Comparison of ENCODE assay signal across 8 cellular contexts in the genomic region with DNA sequence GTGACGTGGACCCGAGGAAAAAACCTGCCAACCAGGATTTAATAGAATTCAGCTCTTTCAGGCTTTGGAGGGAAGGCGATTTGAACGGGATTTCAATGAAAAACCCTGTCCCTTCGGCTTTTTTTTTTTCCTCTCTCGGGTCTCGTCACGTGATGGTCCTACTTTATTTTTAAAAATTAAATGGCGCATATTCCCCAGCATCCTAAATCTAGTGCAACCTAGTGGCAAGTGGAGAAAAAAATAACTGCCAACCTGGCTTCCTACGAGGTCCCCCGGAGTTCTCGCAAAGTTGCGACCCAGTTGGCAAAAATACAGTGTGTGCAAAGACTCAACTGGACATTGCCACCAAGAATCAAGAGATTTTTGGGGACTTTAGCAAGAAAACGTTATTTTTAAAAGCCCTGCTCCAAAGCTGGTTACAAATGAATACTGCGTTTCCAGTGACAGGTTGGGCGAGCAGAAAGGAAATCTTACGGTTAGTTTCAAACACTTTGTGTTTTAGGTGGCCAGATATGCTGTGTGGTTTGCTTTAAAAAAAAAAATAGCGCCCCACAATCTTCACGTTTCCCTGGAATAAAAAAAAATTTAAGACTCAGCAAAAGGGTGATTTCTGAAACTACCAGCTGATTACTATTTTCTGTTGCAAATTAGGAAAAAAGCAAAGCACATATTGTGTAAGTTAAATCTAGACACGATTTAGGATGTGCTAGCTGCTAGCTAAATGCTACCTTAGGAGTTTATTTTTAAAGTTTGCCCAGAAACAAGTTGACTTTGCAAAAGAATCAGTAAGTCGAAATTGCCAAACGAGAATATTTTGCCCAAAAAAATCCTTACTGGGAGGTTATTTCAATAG. TPM values are rescaled to one million over a fixed set of nuclear protein-coding genes. Genes with fewer than 3 reads are reported as not detected.
DNase-seq lines count a peak whose midpoint lies in the region; ATAC-seq, FAIRE-seq and TF ChIP-seq lines count a peak whose summit lies in the region.

No MANE protein-coding gene starts in this region.

- H3K4me1 ChIP-seq in GM23338 (ENCODE audit: insufficient read depth) = peaks cover 7% of the 10 kb centered on the region; the same call in 1 of the 2 replicates

- peak overlapping the region; percentile 91 for H3K27ac ChIP-seq in GM23338 (ENCODE audit: low read depth)

- no peaks in the 10 kb centered on the region for H4K20me1 ChIP-seq in GM23338 (replicated peaks; ENCODE audit: insufficient read depth)

- H3K36me3 Mint-ChIP-seq in GM23338 (ENCODE audit: low read depth) = peaks cover 8% of the 10 kb centered on the region
- H3K36me3 Mint-ChIP-seq in activated B cell treated with CpG ODN at 0.5 μM for 24 hours (ENCODE audit: low read depth) = peaks cover 29% of the 10 kb centered on the region
- peaks cover 4% of the 10 kb centered on the region for H3K36me3 Mint-ChIP-seq in mesothelial cell of epicardium

- no peaks in the 10 kb centered on the region for H3K27me3 ChIP-seq in GM23338 (ENCODE audit: insufficient read depth)

- peak; percentile 76 for DNase-seq in CD1c-positive myeloid dendritic cell (ENCODE audit: extremely low spot score)
- DNase-seq in GM23338 (ENCODE audit: low spot score) = peak; percentile 57
- DNase-seq in NCI-H2196 treated with DMSO at 0.1 percent for 48 hours (lab: John Stamatoyannopoulos, UW; ENCODE audit: unreplicated experiment) = peak; percentile 46
- no peak for DNase-seq in activated B cell treated with CpG ODN at 0.5 μM for 24 hours
- peak in 1 of 2 experiments; percentile 42 for DNase-seq in mesothelial cell of epicardium (ENCODE audit: low spot score in 2 of 2, unreplicated experiment in 2 of 2)
- DNase-seq in urothelium cell line (ENCODE audit: low spot score) = peak; percentile 43

- POLR2A ChIA-PET in activated B cell treated with CpG ODN at 0.5 μM for 24 hours (lab: Charles Lee) = interaction anchor here (0.6 to 7.3 kb wide), 18 partner anchors 8 to 1645 kb away, joined by 3 to 142 read pairs (median 6); a partner anchor contains a TSS

- CTCF ChIA-PET in activated B cell treated with CpG ODN at 0.5 μM for 24 hours (lab: Charles Lee) = interaction anchor here (0.7 to 4.0 kb wide), 6 partner anchors 7 to 216 kb away, joined by 3 to 20 read pairs (median 14); no protein-coding TSS in a partner anchor

- H3F3A ChIP-seq in GM23338 (replicated peaks; ENCODE audit: low read depth) = 0 out of 2 replicates have a peak, but pooled peaks cover 3% of the 10 kb centered on the region

- H3K27ac Mint-ChIP-seq in GM23338 (peak overlapping the region; percentile 97), activated B cell treated with CpG ODN at 0.5 μM for 24 hours (peak overlapping the region; percentile 98), mesothelial cell of epicardium (peak overlapping the region; percentile 98)

- FAIRE-seq in endometrium (lab: Jason Lieb, UNC) = peak; percentile 26
- no peak for FAIRE-seq in urothelium cell line (lab: Jason Lieb, UNC)

- H3K4me3 Mint-ChIP-seq in GM23338 = peak overlapping the region; percentile 89
- peak overlapping the region; percentile 84 for H3K4me3 Mint-ChIP-seq in activated B cell treated with CpG ODN at 0.5 μM for 24 hours
- peak overlapping the region; percentile 85 for H3K4me3 Mint-ChIP-seq in mesothelial cell of epicardium

- H3K79me2 ChIP-seq in GM23338 (replicated peaks; ENCODE audit: insufficient read depth) = peaks cover 28% of the 10 kb centered on the region

- H2AFZ ChIP-seq in GM23338 = peak overlapping the region; percentile 83

- H3K27me3 Mint-ChIP-seq in GM23338 (ENCODE audit: insufficient read depth, low read depth, poor library complexity) = no peaks in the 10 kb centered on the region
- H3K27me3 Mint-ChIP-seq in activated B cell treated with CpG ODN at 0.5 μM for 24 hours = no peaks in the 10 kb centered on the region
- H3K27me3 Mint-ChIP-seq in mesothelial cell of epicardium (ENCODE audit: low read depth) = no peaks in the 10 kb centered on the region

- no peaks in the 10 kb centered on the region for H3K9me3 Mint-ChIP-seq in GM23338
- no peaks in the 10 kb centered on the region for H3K9me3 Mint-ChIP-seq in activated B cell treated with CpG ODN at 0.5 μM for 24 hours
- H3K9me3 Mint-ChIP-seq in mesothelial cell of epicardium = no peaks in the 10 kb centered on the region

- H3K36me3 ChIP-seq in GM23338 (ENCODE audit: insufficient read depth) = peaks cover 6% of the 10 kb centered on the region

- TF ChIP-seq CTCF in GM23338 (conservative IDR thresholded peaks at IDR 0.05; ENCODE audit: low read depth in 2 of 2) = peak; percentile 28 to 42; a peak in 3 of 4 replicates
- TF ChIP-seq CTCF in activated B cell treated with CpG ODN at 0.5 μM for 24 hours (IDR thresholded peaks at IDR 0.05) = no peak
- TF ChIP-seq CTCF in mesothelial cell of epicardium (IDR thresholded peaks at IDR 0.05; ENCODE audit: unreplicated experiment) = no peak

- H3K4me1 Mint-ChIP-seq in GM23338 (peaks cover 10% of the 10 kb centered on the region), activated B cell treated with CpG ODN at 0.5 μM for 24 hours (peaks cover 71% of the 10 kb centered on the region), mesothelial cell of epicardium (peaks cover 26% of the 10 kb centered on the region)

- intact Hi-C loops in activated B cell treated with CpG ODN at 0.5 μM for 24 hours (cut with micrococcal nuclease) = loop anchor here (1.0 to 10.0 kb wide), 6 partner anchors 8 to 1011 kb away; a partner anchor contains a TSS

- no peaks in the 10 kb centered on the region for H3K9me2 ChIP-seq in GM23338 (ENCODE audit: insufficient read depth)

- peak overlapping the region; percentile 84 for H3K4me3 ChIP-seq in GM23338

- peak; percentile 15 for ATAC-seq in GM23338
- ATAC-seq in activated B cell treated with CpG ODN at 0.5 μM for 24 hours (ENCODE audit: low read depth) = peak; percentile 8
- no peak for ATAC-seq in GM18520 (IDR thresholded peaks at IDR 0.05; ENCODE audit: unreplicated experiment)

- H3K4me2 ChIP-seq in GM23338 = peak overlapping the region; percentile 75

TF ChIP-seq in GM23338, 12 proteins besides CTCF, POLR2A, EP300 and RAD21:
- TF ChIP-seq EZH2 (IDR thresholded peaks at IDR 0.05; ENCODE audit: low read depth, unreplicated experiment) = no peak
- TF ChIP-seq, protein P1, sequence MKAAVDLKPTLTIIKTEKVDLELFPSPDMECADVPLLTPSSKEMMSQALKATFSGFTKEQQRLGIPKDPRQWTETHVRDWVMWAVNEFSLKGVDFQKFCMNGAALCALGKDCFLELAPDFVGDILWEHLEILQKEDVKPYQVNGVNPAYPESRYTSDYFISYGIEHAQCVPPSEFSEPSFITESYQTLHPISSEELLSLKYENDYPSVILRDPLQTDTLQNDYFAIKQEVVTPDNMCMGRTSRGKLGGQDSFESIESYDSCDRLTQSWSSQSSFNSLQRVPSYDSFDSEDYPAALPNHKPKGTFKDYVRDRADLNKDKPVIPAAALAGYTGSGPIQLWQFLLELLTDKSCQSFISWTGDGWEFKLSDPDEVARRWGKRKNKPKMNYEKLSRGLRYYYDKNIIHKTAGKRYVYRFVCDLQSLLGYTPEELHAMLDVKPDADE (IDR thresholded peaks at IDR 0.05) = no peak
- TF ChIP-seq ZNF114 (CRISPR knock-in tag; IDR thresholded peaks at IDR 0.05) = no peak
- TF ChIP-seq CREB1 (CRISPR knock-in tag; IDR thresholded peaks at IDR 0.05; ENCODE audit: low read depth) = no peak

RNA-seq across cellular contexts. Expression of a gene that starts 0.7 kb away (rescaled TPM):
- 11.0 and 16.0 TPM in 2 replicates for total RNA-seq in GM23338 (2014; rRNA removed; shearing (Covaris generic))
- polyA plus RNA-seq in GM23338 (2016; fragmentation: Nextera tagmentation; extraction: Ambion mirVana) = 7.0 and 8.3 TPM in 2 replicates
- 160 and 186 TPM in 2 replicates for total RNA-seq in activated B cell treated with CpG ODN at 0.5 μM for 24 hours
- total RNA-seq in mesothelial cell of epicardium = 76.2 to 79.1 TPM (median 76.6 TPM) in 3 replicates

RNA-seq across cellular contexts. Expression of a gene that starts 6.4 kb away (rescaled TPM):
- total RNA-seq in GM23338 (2014; rRNA removed; shearing (Covaris generic)) = 22.9 and 28.7 TPM in 2 replicates
- 11.1 and 13.0 TPM in 2 replicates for polyA plus RNA-seq in GM23338 (2016; fragmentation: Nextera tagmentation; extraction: Ambion mirVana)
- total RNA-seq in activated B cell treated with CpG ODN at 0.5 μM for 24 hours (140 and 163 TPM in 2 replicates), mesothelial cell of epicardium (45.9 to 48.2 TPM (median 46.8 TPM) in 3 replicates)

Comparison
In these comparisons a context has a peak if more than half of its experiments do, and no peak if none do; other contexts are left out.
1. CTCF ChIP-seq: peak in GM23338 (2 of 2); none in activated B cell treated with CpG ODN at 0.5 μM for 24 hours (single experiment) and mesothelial cell of epicardium (single experiment).
2. Peak in every context shown above with its lines, with median percentiles within 50 percentile points of each other: H3K27ac Mint-ChIP-seq and H3K4me3 Mint-ChIP-seq.